ENCODE assay signal across 8 cellular contexts in genomic region chr6:138818496-138819194, GRCh38. TPM values are rescaled to one million over a fixed set of nuclear protein-coding genes. Genes with fewer than 3 reads are reported as not detected.
DNase-seq lines count a peak whose midpoint lies in the region; ATAC-seq and TF ChIP-seq lines count a peak whose summit lies in the region.

No MANE protein-coding gene starts in this region.

- H3K4me3 ChIP-seq in left ventricle myocardium inferior (no peak overlapping the region), right atrium auricular region (no peak overlapping the region)

- DNase-seq in left ventricle myocardium inferior: no peak
- DNase-seq in right atrium auricular region (ENCODE audit: low spot score): no peak
- DNase-seq in T-helper 17 cell: no peak
- DNase-seq in progenitor cell of endocrine pancreas (ENCODE audit: low spot score, unreplicated experiment): no peak
- no peak for DNase-seq in foreskin melanocyte
- no peak for DNase-seq in hepatic stellate cell (ENCODE audit: low spot score)
- DNase-seq in HK-2 (ENCODE audit: unreplicated experiment): no peak

- ATAC-seq in HG02973 (IDR thresholded peaks at IDR 0.05; ENCODE audit: unreplicated experiment): peak; percentile 80
- no peak for ATAC-seq in T-helper 17 cell

- H3K4me3 Mint-ChIP-seq in T-helper 17 cell (no peak overlapping the region), progenitor cell of endocrine pancreas (ENCODE audit: low read depth) (peak overlapping the region; percentile 20)

- H3K36me3 ChIP-seq in left ventricle myocardium inferior: peaks cover 7% of the 10 kb centered on the region
- H3K36me3 ChIP-seq in right atrium auricular region: no peaks in the 10 kb centered on the region

- H3K9me3 ChIP-seq in left ventricle myocardium inferior (replicated peaks) (no peaks in the 10 kb centered on the region), right atrium auricular region (no peaks in the 10 kb centered on the region), T-helper 17 cell (ENCODE audit: control insufficient read depth, low read length, poor library complexity, severe bottlenecking) (no peaks in the 10 kb centered on the region)

- H3K4me1 ChIP-seq in left ventricle myocardium inferior (peaks cover 12% of the 10 kb centered on the region), right atrium auricular region (peaks cover 0 to 10% of the 10 kb centered on the region in 2 donors)

- H3K27me3 Mint-ChIP-seq in T-helper 17 cell: peaks cover 4% of the 10 kb centered on the region
- peaks cover 3% of the 10 kb centered on the region for H3K27me3 Mint-ChIP-seq in progenitor cell of endocrine pancreas

- H3K27ac ChIP-seq in left ventricle myocardium inferior (replicated peaks) (peak overlapping the region; percentile 16), right atrium auricular region (peak overlapping the region in 1 of 2 donors; percentile 6)

- H3K4me1 Mint-ChIP-seq in T-helper 17 cell (peaks cover 15% of the 10 kb centered on the region), progenitor cell of endocrine pancreas (ENCODE audit: low read depth) (peaks cover 48% of the 10 kb centered on the region)

- intact Hi-C loops in left ventricle myocardium inferior (cut with micrococcal nuclease): loop anchor here (5.0 kb wide), 1 partner anchor 169 kb away; the partner anchor contains the start of gene REPS1

- TF ChIP-seq CTCF in left ventricle myocardium inferior (IDR thresholded peaks at IDR 0.05; ENCODE audit: borderline replicate concordance) (no peak), right atrium auricular region (IDR thresholded peaks at IDR 0.05) (no peak), progenitor cell of endocrine pancreas (IDR thresholded peaks at IDR 0.05; ENCODE audit: unreplicated experiment) (no peak)

- H3K36me3 Mint-ChIP-seq in T-helper 17 cell (ENCODE audit: low read depth): peaks cover 2% of the 10 kb centered on the region
- no peaks in the 10 kb centered on the region for H3K36me3 Mint-ChIP-seq in progenitor cell of endocrine pancreas (ENCODE audit: insufficient read depth)

- no peaks in the 10 kb centered on the region for H3K9me3 Mint-ChIP-seq in progenitor cell of endocrine pancreas (ENCODE audit: low read depth)

- peak overlapping the region; percentile 11 for H3K27ac Mint-ChIP-seq in T-helper 17 cell
- peak overlapping the region; percentile 99 for H3K27ac Mint-ChIP-seq in progenitor cell of endocrine pancreas

- no peaks in the 10 kb centered on the region for H3K27me3 ChIP-seq in left ventricle myocardium inferior (ENCODE audit: low read depth)
- no peaks in the 10 kb centered on the region for H3K27me3 ChIP-seq in right atrium auricular region

RNA-seq across cellular contexts. Expression of gene ECT2L, which starts 22.8 kb away (rescaled TPM):
- total RNA-seq in left ventricle myocardium inferior: 1.6 TPM
- 1 to 10 TPM; 1.1 to 3.5 TPM for total RNA-seq in right atrium auricular region
- not detected for total RNA-seq in T-helper 17 cell
- not detected in 2 replicates for total RNA-seq in progenitor cell of endocrine pancreas

RNA-seq across cellular contexts. Expression of gene CCDC28A, which starts 45.1 kb away (rescaled TPM):
- total RNA-seq in left ventricle myocardium inferior: 9.0 TPM
- total RNA-seq in right atrium auricular region: 10 to 100 TPM in 1 of 2 donors, 1 to 10 TPM in 1; 8.7 to 11.0 TPM
- total RNA-seq in T-helper 17 cell: 10 to 100 TPM; 21.3 to 26.2 TPM
- total RNA-seq in progenitor cell of endocrine pancreas: 9.4 TPM in 2 replicates
